20 cellular contexts compared by ENCODE assay signal in the genomic region with DNA sequence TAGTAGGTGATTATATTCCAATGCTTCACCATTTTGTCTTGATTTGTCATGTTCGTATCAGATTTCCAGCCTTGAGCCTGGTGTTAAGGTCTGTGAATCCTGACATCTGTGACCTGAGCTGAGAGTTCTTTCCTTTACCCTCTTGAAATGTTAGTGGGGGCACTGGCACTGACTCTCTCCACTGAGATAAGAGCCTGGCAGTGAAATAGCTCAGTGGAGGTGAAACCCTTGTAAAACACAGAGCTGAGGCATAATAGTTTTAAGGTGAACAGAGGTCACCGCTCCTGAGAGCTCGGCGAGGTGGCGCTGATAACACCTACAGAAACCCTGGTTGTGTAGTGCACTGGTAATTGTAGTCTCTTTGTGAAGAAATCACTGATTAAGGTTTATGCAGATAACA.
A peak's percentile ranks its signal among the peaks of the same experiment; 100 is the strongest.
DNase-seq lines count a peak whose midpoint lies in the region; ATAC-seq and TF ChIP-seq lines count a peak whose summit lies in the region.
"Had no signal": no experiment of that assay in that cellular context is flagged by ENCODE, and none has a peak within 500 bp of the region (broad histone marks: within the 10 kb centered on the region; RNA-seq: fewer than 3 reads in every experiment).

No MANE protein-coding gene starts in this region.

- peak overlapping the region; percentile 56 for H3K18ac ChIP-seq in mesendoderm (ENCODE audit: low read length)

- H3K27ac ChIP-seq in right atrium auricular region (no peak overlapping the region), body of pancreas (peak overlapping the region in 3 of 4 donors; percentile 51 to 71 (median 69)), mesendoderm (ENCODE audit: low read depth, low read length) (no peak overlapping the region), aorta (ENCODE audit: low read depth in 1 of 2, low read length in 2 of 2) (no peak overlapping the region)
- H3K27ac ChIP-seq: Peyer's patch, SK-N-MC had no signal

- H3K4me1 ChIP-seq in right atrium auricular region (peaks cover 0 to 6% of the 10 kb centered on the region in 2 donors), body of pancreas (peaks cover 50% of the 10 kb centered on the region), mesendoderm (ENCODE audit: control insufficient read depth, low read depth, low read length) (peaks cover 2% of the 10 kb centered on the region), aorta (ENCODE audit: control insufficient read depth in 1 of 2, insufficient read depth in 2 of 2, low read length in 2 of 2) (no peaks in the 10 kb centered on the region)
- H3K4me1 ChIP-seq: BE2C, Peyer's patch had no signal

- TF ChIP-seq POLR2A in body of pancreas (IDR thresholded peaks at IDR 0.05): no peak

- H3K56ac ChIP-seq in mesendoderm (ENCODE audit: low read length): no peak overlapping the region

- DNase-seq in Right ventricle myocardium superior (no peak), right atrium auricular region (ENCODE audit: low spot score) (no peak), body of pancreas (peak; percentile 21 to 62 (median 55)), mesendoderm (no peak), aorta (no peak), glomerular visceral epithelial cell (ENCODE audit: extremely low spot score) (no peak)
- DNase-seq: BE2C; CD4-positive, CD25-positive, alpha-beta regulatory T cell; COR-L47; Karpas-422; MG63; NCI-H1048; NCI-H146; NCI-H2081 treated with DMSO at 0.1 percent for 48 hours; NCI-H446; NCI-H526 treated with DMSO at 0.1 percent for 48 hours; Peyer's patch had no signal

- no peak overlapping the region for H2BK5ac ChIP-seq in mesendoderm (ENCODE audit: low read length)

- no peak overlapping the region for H3K4me2 ChIP-seq in mesendoderm (ENCODE audit: low read length)

- H3K9me3 ChIP-seq in right atrium auricular region (no peaks in the 10 kb centered on the region), body of pancreas (no peaks in the 10 kb centered on the region), aorta (ENCODE audit: control insufficient read depth, low read length) (no peaks in the 10 kb centered on the region)
- H3K9me3 ChIP-seq: BE2C, MG63, Peyer's patch had no signal

- no peak overlapping the region for H4K8ac ChIP-seq in mesendoderm (ENCODE audit: low read depth, low read length)

- H3K36me3 ChIP-seq in right atrium auricular region (no peaks in the 10 kb centered on the region), body of pancreas (replicated peaks in 1 of 2; ENCODE audit: insufficient read depth in 1 of 2, low read depth in 2 of 2) (no peaks in the 10 kb centered on the region), mesendoderm (ENCODE audit: control insufficient read depth, insufficient read depth, low read length) (no peaks in the 10 kb centered on the region), aorta (ENCODE audit: control insufficient read depth in 1 of 2, insufficient read depth in 2 of 2, low read length in 1 of 2) (no peaks in the 10 kb centered on the region)
- H3K36me3 ChIP-seq: BE2C, MG63, Peyer's patch had no signal

- ATAC-seq in Right ventricle myocardium superior (ENCODE audit: poor library complexity): peak; percentile 82
- peak; percentile 86 for ATAC-seq in body of pancreas
- ATAC-seq in aorta (ENCODE audit: low FRiP score): no peak
- ATAC-seq in GM18502 (IDR thresholded peaks at IDR 0.05; ENCODE audit: poor library complexity, unreplicated experiment): no peak
- ATAC-seq: HCT116 had no signal

- no peaks in the 10 kb centered on the region for H3K79me2 ChIP-seq in mesendoderm (ENCODE audit: control insufficient read depth, insufficient read depth, low read length)

- intact Hi-C loops in Right ventricle myocardium superior (cut with DNase I): no loop called here
- intact Hi-C loops in body of pancreas (cut with DNase I): no loop called here
- intact Hi-C loops in aorta (cut with DNase I): no loop called here

- H3K9ac ChIP-seq in mesendoderm (ENCODE audit: low read length): no peak overlapping the region

- H3K79me1 ChIP-seq in mesendoderm (ENCODE audit: low read length): no peaks in the 10 kb centered on the region

- H3K4me3 ChIP-seq in right atrium auricular region (no peak overlapping the region), body of pancreas (no peak overlapping the region), mesendoderm (ENCODE audit: low read length) (no peak overlapping the region), aorta (ENCODE audit: low read length in 2 of 2) (no peak overlapping the region)
- H3K4me3 ChIP-seq: MG63, Peyer's patch, SK-N-MC had no signal

- WGBS in body of pancreas, 2 donors: 33 to 37% methylated on average over 5 of the region's 5 CpGs
- no CpG with 5 or more reads among the region's 5 CpGs for WGBS in mesendoderm (ENCODE audit: extremely low coverage, insufficient coverage, low lambda C conversion rate)
- WGBS in aorta, 2 donors: 90% methylated on average over 5 of the region's 5 CpGs

- no peak for TF ChIP-seq CTCF in right atrium auricular region (IDR thresholded peaks at IDR 0.05)
- TF ChIP-seq CTCF in body of pancreas (IDR thresholded peaks at IDR 0.05): no peak

- H2BK15ac ChIP-seq in mesendoderm (replicated peaks; ENCODE audit: low read depth): peak overlapping the region; percentile 61

- H4K5ac ChIP-seq in mesendoderm (ENCODE audit: low read length): no peak overlapping the region

- H3K27me3 ChIP-seq in right atrium auricular region (no peaks in the 10 kb centered on the region), body of pancreas (no peaks in the 10 kb centered on the region), mesendoderm (ENCODE audit: insufficient read depth, low read length, poor library complexity) (no peaks in the 10 kb centered on the region), aorta (ENCODE audit: control insufficient read depth in 1 of 2, insufficient read depth in 2 of 2, low read length in 1 of 2) (no peaks in the 10 kb centered on the region)
- H3K27me3 ChIP-seq: BE2C, MG63, Peyer's patch had no signal

- H3K4ac ChIP-seq in mesendoderm (ENCODE audit: low read depth, low read length): no peak overlapping the region

- no peak overlapping the region for H3K23ac ChIP-seq in mesendoderm (ENCODE audit: low read length)

- no peak overlapping the region for H2AK5ac ChIP-seq in mesendoderm (ENCODE audit: low read length)

- no peak overlapping the region for H2BK120ac ChIP-seq in mesendoderm (ENCODE audit: low read depth, low read length)

Comparison
In these comparisons a context has a peak if more than half of its experiments do, and no peak if none do; other contexts are left out.
1. ATAC-seq: peak in Right ventricle myocardium superior (single experiment) and body of pancreas (single experiment); none in aorta (single experiment) and GM18502 (single experiment).
2. DNase-seq: peak in body of pancreas (4 of 4); none in Right ventricle myocardium superior (single experiment), right atrium auricular region (single experiment), mesendoderm (single experiment), aorta (0 of 2) and glomerular visceral epithelial cell (single experiment).
3. H3K27ac ChIP-seq: peak in body of pancreas (3 of 4); none in right atrium auricular region (0 of 2), mesendoderm (single experiment) and aorta (0 of 2).